In genomic region chr17:36203335-36203734, GRCh38 we compare ENCODE assay signal across 17 cellular contexts. TPM values are rescaled to one million over a fixed set of nuclear protein-coding genes. Genes with fewer than 3 reads are reported as not detected.
"Had no signal": no experiment of that assay in that cellular context is flagged by ENCODE, and none has a peak within 500 bp of the region (broad histone marks: within the 10 kb centered on the region; RNA-seq: fewer than 3 reads in every experiment).

No MANE protein-coding gene starts in this region.

- H3K27ac ChIP-seq: coronary artery, testis, upper lobe of right lung had no signal

- H3K9me3 Mint-ChIP-seq: activated naive CD4-positive, alpha-beta T cell treated with anti-CD3 and anti-CD28 coated beads, Interleukin-2, amount 10 ng/mL, durations not matched to agents 7 days and 5 days; activated T-helper 2 cell treated with anti-CD3 and anti-CD28 coated beads, Interferon-gamma antibody, Interleukin-2, Interleukin-4, amounts not matched to agents 10 μg/mL and 5 μg/mL and 100 μg/mL, durations not matched to agents 14 hours and 24 hours and 36 hours; stimulated activated naive CD8-positive, alpha-beta T cell treated with anti-CD3 and anti-CD28 coated beads, Interleukin-15, amount 100 ng/mL, for 72 hours; WTC11 had no signal

- H3K4me3 ChIP-seq: coronary artery, lung, testis, upper lobe of right lung had no signal

- H3K27ac Mint-ChIP-seq: activated naive CD4-positive, alpha-beta T cell treated with anti-CD3 and anti-CD28 coated beads, Interleukin-2, amount 10 ng/mL, durations not matched to agents 7 days and 5 days; activated T-helper 2 cell treated with anti-CD3 and anti-CD28 coated beads, Interferon-gamma antibody, Interleukin-2, Interleukin-4, amounts not matched to agents 10 μg/mL and 5 μg/mL and 100 μg/mL, durations not matched to agents 14 hours and 24 hours and 36 hours; stimulated activated naive CD8-positive, alpha-beta T cell treated with anti-CD3 and anti-CD28 coated beads, Interleukin-15, amount 100 ng/mL, for 72 hours had no signal

- H3K4me3 Mint-ChIP-seq: activated naive CD4-positive, alpha-beta T cell treated with anti-CD3 and anti-CD28 coated beads, Interleukin-2, amount 10 ng/mL, durations not matched to agents 7 days and 5 days; stimulated activated naive CD8-positive, alpha-beta T cell treated with anti-CD3 and anti-CD28 coated beads, Interleukin-15, amount 100 ng/mL, for 72 hours; WTC11 had no signal

- H3K9me3 ChIP-seq: testis, upper lobe of right lung had no signal

- H3K36me3 ChIP-seq: upper lobe of right lung had no signal

- H3K27me3 ChIP-seq: testis, upper lobe of right lung had no signal

- H3K36me3 Mint-ChIP-seq: activated naive CD4-positive, alpha-beta T cell treated with anti-CD3 and anti-CD28 coated beads, Interleukin-2, amount 10 ng/mL, durations not matched to agents 7 days and 5 days; WTC11 had no signal

- ATAC-seq: stimulated activated naive CD8-positive, alpha-beta T cell treated with anti-CD3 and anti-CD28 coated beads, Interleukin-15, amount 100 ng/mL, for 72 hours had no signal

- DNase-seq: activated CD4-positive, alpha-beta T cell treated with anti-CD3 and anti-CD28 coated beads for 48 hours; activated naive CD4-positive, alpha-beta T cell treated with anti-CD3 and anti-CD28 coated beads, Interleukin-2, amount 10 ng/mL, durations not matched to agents 7 days and 5 days; activated T-cell treated with anti-CD3 and anti-CD28 coated beads for 4 hours; effector memory CD4-positive, alpha-beta T cell; midbrain; retina; stimulated activated CD4-positive, alpha-beta T cell treated with anti-CD3 and anti-CD28 coated beads, Interleukin-15, amount 100 ng/mL, for 24 hours; stimulated activated CD4-positive, alpha-beta T cell treated with anti-CD3 and anti-CD28 coated beads, Interleukin-4, amount 100 ng/mL, for 24 hours; stimulated activated naive CD8-positive, alpha-beta T cell treated with anti-CD3 and anti-CD28 coated beads, Interleukin-15, amount 100 ng/mL, for 72 hours; testis; upper lobe of right lung had no signal

RNA-seq across cellular contexts. Expression of gene CCL3L1, which starts 6.8 kb away (rescaled TPM):
- total RNA-seq: cardiac septum, epithelial cell of proximal tubule, testis, WTC11 had no signal

RNA-seq across cellular contexts. Expression of gene CCL4L2, which starts 7.5 kb away (rescaled TPM):
- total RNA-seq: cardiac septum, epithelial cell of proximal tubule, WTC11 had no signal

RNA-seq across cellular contexts. Expression of gene TBC1D3B, which starts 26.9 kb away (rescaled TPM):
- total RNA-seq: epithelial cell of proximal tubule had no signal
